Comparison of ENCODE assay signal across 12 cellular contexts in the genomic region with DNA sequence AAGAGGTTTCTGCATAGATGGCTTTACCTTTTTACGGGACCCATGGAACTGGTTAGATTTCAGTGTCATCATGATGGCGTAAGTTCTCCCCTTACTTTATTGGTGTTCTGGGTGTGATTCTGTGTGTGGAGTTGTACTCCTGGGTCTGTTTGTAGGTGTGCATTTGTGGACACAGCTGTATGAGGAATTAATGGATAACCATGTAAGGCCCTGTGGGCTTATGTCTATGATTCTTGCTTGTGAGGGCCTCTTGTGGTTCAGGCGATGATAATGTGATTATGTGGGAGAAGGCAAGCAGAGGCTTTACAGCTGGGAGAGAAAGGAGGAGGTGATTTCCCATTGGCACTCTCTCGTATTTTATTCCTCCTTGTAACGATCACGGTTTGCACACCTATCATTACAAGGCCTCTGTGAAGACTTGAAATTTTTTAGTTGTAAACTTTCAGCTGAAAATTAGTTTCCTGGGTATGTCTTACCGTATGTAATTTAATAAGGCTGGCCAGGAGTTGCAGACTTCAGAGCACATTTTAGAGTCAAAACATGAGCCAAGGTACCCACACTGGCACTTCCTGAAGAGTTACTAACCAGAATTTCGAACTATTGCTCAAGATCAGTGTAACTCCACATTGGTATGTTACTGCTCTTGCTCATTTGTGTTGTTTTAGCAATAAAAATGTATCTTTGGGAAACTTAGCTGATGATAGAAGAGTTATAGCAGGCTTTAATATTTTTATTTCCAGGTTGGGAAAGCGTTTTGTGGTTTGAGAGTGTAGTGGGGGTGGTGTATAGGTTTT.
A peak's percentile ranks its signal among the peaks of the same experiment; 100 is the strongest.
DNase-seq lines count a peak whose midpoint lies in the region; ATAC-seq and TF ChIP-seq lines count a peak whose summit lies in the region.
"Had no signal": no experiment of that assay in that cellular context is flagged by ENCODE, and none has a peak within 500 bp of the region (broad histone marks: within the 10 kb centered on the region; RNA-seq: fewer than 3 reads in every experiment).

No MANE protein-coding gene starts in this region.

- 68% methylated on average over 9 of the region's 9 CpGs for WGBS in smooth muscle cell (ENCODE audit: low lambda C conversion rate)

- H3K4me1 Mint-ChIP-seq in activated CD8-positive, alpha-beta T cell treated with anti-CD3 and anti-CD28 coated beads, Interleukin-2, amount 10 ng/mL, durations not matched to agents 7 days and 5 days (ENCODE audit: low read depth), result peaks cover 5% of the 10 kb centered on the region

- H3K4me1 ChIP-seq in RWPE2 (ENCODE audit: insufficient read depth, poor library complexity, severe bottlenecking) (peaks cover 34% of the 10 kb centered on the region), fibroblast of lung (ENCODE audit: control insufficient read depth, extremely low read depth, insufficient read depth, low read length) (peaks cover 9% of the 10 kb centered on the region), smooth muscle cell (ENCODE audit: low read depth) (peaks cover 4% of the 10 kb centered on the region)

- POLR2A ChIA-PET in activated CD8-positive, alpha-beta T cell treated with anti-CD3 and anti-CD28 coated beads, Interleukin-2, amount 10 ng/mL, durations not matched to agents 7 days and 5 days (lab: Charles Lee), result no interaction called here

- H3K9ac ChIP-seq in fibroblast of lung (ENCODE audit: insufficient read depth, low read length) (no peak overlapping the region), smooth muscle cell (ENCODE audit: low read depth) (no peak overlapping the region)

- peak; percentile 62 for DNase-seq in GM04504 (ENCODE audit: low read depth)
- no peak for DNase-seq in RWPE2 (ENCODE audit: low spot score)
- DNase-seq in fibroblast of lung (ENCODE audit: low read depth in 2 of 2), result peak; percentile 48 to 52
- no peak for DNase-seq in smooth muscle cell (lab: John Stamatoyannopoulos, UW; ENCODE audit: unreplicated experiment)
- no peak for DNase-seq in activated CD8-positive, alpha-beta T cell treated with anti-CD3 and anti-CD28 coated beads, Interleukin-2, amount 10 ng/mL, durations not matched to agents 7 days and 5 days
- no peak for DNase-seq in activated CD8-positive, alpha-beta memory T cell treated with anti-CD3 and anti-CD28 coated beads, Interleukin-2, amount 50 U/mL, for 4 hours
- DNase-seq: amygdala, DMS79, endodermal cell, Karpas-422, NCI-H446 had no signal

- H3K4me2 ChIP-seq in fibroblast of lung (ENCODE audit: extremely low read depth, insufficient read depth, low read length), result no peak overlapping the region
- peak overlapping the region; percentile 38 for H3K4me2 ChIP-seq in smooth muscle cell

- H3F3A ChIP-seq in smooth muscle cell (ENCODE audit: low read depth), result no peaks in the 10 kb centered on the region

- H4K20me1 ChIP-seq in fibroblast of lung (ENCODE audit: control insufficient read depth, extremely low read depth, insufficient read depth, low read length) (no peaks in the 10 kb centered on the region), smooth muscle cell (ENCODE audit: low read depth) (no peaks in the 10 kb centered on the region)

- H3K4me3 Mint-ChIP-seq in activated CD8-positive, alpha-beta T cell treated with anti-CD3 and anti-CD28 coated beads, Interleukin-2, amount 10 ng/mL, durations not matched to agents 7 days and 5 days, result no peak overlapping the region
- H3K4me3 Mint-ChIP-seq: endodermal cell had no signal

- H3K27ac ChIP-seq in RWPE2 (ENCODE audit: poor library complexity, severe bottlenecking) (peak overlapping the region; percentile 66), fibroblast of lung (ENCODE audit: insufficient read depth, low read length) (no peak overlapping the region), smooth muscle cell (ENCODE audit: low read depth) (peak overlapping the region; percentile 31)

- H3K36me3 ChIP-seq in RWPE2 (ENCODE audit: low read depth) (no peaks in the 10 kb centered on the region), fibroblast of lung (ENCODE audit: control insufficient read depth, insufficient read depth, low read length) (no peaks in the 10 kb centered on the region), smooth muscle cell (ENCODE audit: low read depth) (no peaks in the 10 kb centered on the region)

- H3K27me3 Mint-ChIP-seq in activated CD8-positive, alpha-beta T cell treated with anti-CD3 and anti-CD28 coated beads, Interleukin-2, amount 10 ng/mL, durations not matched to agents 7 days and 5 days (ENCODE audit: low read depth), result peaks cover 5% of the 10 kb centered on the region

- H3K36me3 Mint-ChIP-seq in activated CD8-positive, alpha-beta T cell treated with anti-CD3 and anti-CD28 coated beads, Interleukin-2, amount 10 ng/mL, durations not matched to agents 7 days and 5 days (ENCODE audit: low read depth), result no peaks in the 10 kb centered on the region

- TF ChIP-seq CTCF in RWPE2 (IDR thresholded peaks at IDR 0.05; ENCODE audit: poor library complexity, severe bottlenecking) (no peak), fibroblast of lung (conservative IDR thresholded peaks at IDR 0.05 in 1 of 2, IDR thresholded peaks at IDR 0.05 in 1 of 2; ENCODE audit: low read depth in 1 of 2, low read length in 2 of 2) (no peak), smooth muscle cell (IDR thresholded peaks at IDR 0.05; ENCODE audit: borderline replicate concordance, insufficient read depth, poor library complexity, severe bottlenecking) (no peak)

- H3K27me3 ChIP-seq in RWPE2 (ENCODE audit: insufficient read depth, poor library complexity, severe bottlenecking) (no peaks in the 10 kb centered on the region), fibroblast of lung (ENCODE audit: control insufficient read depth, insufficient read depth, low read length) (no peaks in the 10 kb centered on the region), smooth muscle cell (ENCODE audit: low read depth) (no peaks in the 10 kb centered on the region)

- CTCF ChIA-PET in activated CD8-positive, alpha-beta T cell treated with anti-CD3 and anti-CD28 coated beads, Interleukin-2, amount 10 ng/mL, durations not matched to agents 7 days and 5 days (lab: Charles Lee), result interaction anchor here (0.6 to 1.9 kb wide), 2 partner anchors 21 to 238 kb away, joined by 3 to 4 read pairs; no protein-coding TSS in a partner anchor

- H3K9me3 ChIP-seq in RWPE2 (ENCODE audit: severe bottlenecking) (no peaks in the 10 kb centered on the region), fibroblast of lung (ENCODE audit: control insufficient read depth, insufficient read depth, low read depth, low read length) (no peaks in the 10 kb centered on the region), smooth muscle cell (replicated peaks; ENCODE audit: low read depth) (no peaks in the 10 kb centered on the region)

- H3K4me3 ChIP-seq in RWPE2 (ENCODE audit: severe bottlenecking), result no peak overlapping the region
- no peak overlapping the region for H3K4me3 ChIP-seq in fibroblast of lung (replicated peaks in 1 of 4; ENCODE audit: control extremely low read depth in 1 of 4, insufficient read depth in 1 of 4, low read depth in 3 of 4, low read length in 4 of 4)
- H3K4me3 ChIP-seq in smooth muscle cell, result no peak overlapping the region

- no peaks in the 10 kb centered on the region for H3K9me3 Mint-ChIP-seq in activated CD8-positive, alpha-beta T cell treated with anti-CD3 and anti-CD28 coated beads, Interleukin-2, amount 10 ng/mL, durations not matched to agents 7 days and 5 days (ENCODE audit: insufficient read depth)
- H3K9me3 Mint-ChIP-seq: endodermal cell had no signal

- H2AFZ ChIP-seq in fibroblast of lung (ENCODE audit: low read length), result no peak overlapping the region
- H2AFZ ChIP-seq in smooth muscle cell (ENCODE audit: low read depth), result no peak overlapping the region

- ATAC-seq in RWPE2 (ENCODE audit: low read depth) (peak; percentile 69), HG03439 (IDR thresholded peaks at IDR 0.05; ENCODE audit: unreplicated experiment) (no peak)
- no peak for ATAC-seq in activated CD8-positive, alpha-beta T cell treated with anti-CD3 and anti-CD28 coated beads, Interleukin-2, amount 10 ng/mL, durations not matched to agents 7 days and 5 days

- H3K79me2 ChIP-seq in fibroblast of lung (ENCODE audit: control insufficient read depth, insufficient read depth, low read length), result no peaks in the 10 kb centered on the region
- no peaks in the 10 kb centered on the region for H3K79me2 ChIP-seq in smooth muscle cell (ENCODE audit: low read depth)

- H3K27ac Mint-ChIP-seq in activated CD8-positive, alpha-beta T cell treated with anti-CD3 and anti-CD28 coated beads, Interleukin-2, amount 10 ng/mL, durations not matched to agents 7 days and 5 days, result no peak overlapping the region
- H3K27ac Mint-ChIP-seq: endodermal cell had no signal

Comparison
In these comparisons a context has a peak if more than half of its experiments do, and no peak if none do; other contexts are left out.
1. DNase-seq: peak in GM04504 (single experiment) and fibroblast of lung (2 of 2); none in RWPE2 (single experiment), smooth muscle cell (single experiment), activated CD8-positive, alpha-beta T cell treated with anti-CD3 and anti-CD28 coated beads, Interleukin-2, amount 10 ng/mL, durations not matched to agents 7 days and 5 days (single experiment) and activated CD8-positive, alpha-beta memory T cell treated with anti-CD3 and anti-CD28 coated beads, Interleukin-2, amount 50 U/mL, for 4 hours (single experiment).